8 cellular contexts compared by ENCODE assay signal in the genomic region with DNA sequence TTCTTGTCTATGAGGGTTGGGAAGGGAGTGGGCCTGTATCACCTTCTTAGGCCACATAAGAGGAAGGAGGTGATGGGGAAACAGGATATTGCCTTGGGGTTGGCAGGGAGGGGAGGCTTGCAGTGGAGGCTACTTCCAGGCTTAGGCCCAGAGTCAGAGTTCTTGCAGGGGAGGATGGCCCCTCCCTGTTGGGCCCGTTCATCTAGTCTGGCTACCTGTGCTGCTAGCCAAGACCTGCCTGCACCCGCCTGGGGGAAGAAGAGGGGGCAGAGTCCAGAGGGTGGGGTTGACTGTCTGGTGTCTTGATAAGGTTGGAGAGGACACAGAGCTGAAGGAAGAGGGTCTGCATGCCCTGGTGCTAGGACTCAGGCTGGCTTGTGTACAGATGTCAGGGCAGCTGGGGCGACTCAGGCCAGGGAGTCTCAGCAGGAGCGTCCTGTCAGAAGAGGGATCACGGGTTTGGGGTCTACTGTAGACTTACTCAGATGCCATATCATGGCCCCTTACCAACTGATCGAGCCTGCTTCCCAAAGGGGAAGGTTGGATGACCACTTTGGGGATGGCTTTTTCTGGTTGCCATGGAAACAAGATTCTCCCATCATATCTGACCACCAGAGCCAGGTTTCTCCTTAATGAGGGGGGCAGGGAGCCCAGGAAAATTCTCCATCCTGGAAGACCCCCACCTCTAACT. TPM values are rescaled to one million over a fixed set of nuclear protein-coding genes. Genes with fewer than 3 reads are reported as not detected.
DNase-seq lines count a peak whose midpoint lies in the region; ATAC-seq and TF ChIP-seq lines count a peak whose summit lies in the region.

No MANE protein-coding gene starts in this region.

- H3K9me2 ChIP-seq in SK-N-SH: no peaks in the 10 kb centered on the region

- no peak overlapping the region for H2AFZ ChIP-seq in SK-N-SH (ENCODE audit: low read depth)

- H3F3A ChIP-seq in SK-N-SH (replicated peaks; ENCODE audit: insufficient read depth): peaks cover 53% of the 10 kb centered on the region

- peaks cover 5 to 14% of the 10 kb centered on the region in 2 experiments for H3K36me3 ChIP-seq in SK-N-SH (replicated peaks in 1 of 2; ENCODE audit: control insufficient read depth in 1 of 2, insufficient read depth in 2 of 2, low read length in 1 of 2)
- peaks cover 0 to 13% (median 8%) of the 10 kb centered on the region in 4 donors for H3K36me3 ChIP-seq in stomach

- no peak for TF ChIP-seq RAD21 in SK-N-SH (IDR thresholded peaks at IDR 0.05; ENCODE audit: low read length)

- CTCF ChIA-PET in SK-N-SH (lab: Yijun Ruan, JAX): interaction anchor here (0.8 to 3.1 kb wide), 10 partner anchors 12 to 222 kb away, joined by 3 to 15 read pairs (median 5); a partner anchor contains a TSS
- CTCF ChIA-PET in activated CD8-positive, alpha-beta T cell treated with anti-CD3 and anti-CD28 coated beads for 36 hours (lab: Charles Lee): interaction anchor here (1.0 to 1.1 kb wide), 3 partner anchors 12 to 18 kb away, joined by 3 to 4 read pairs (median 4); a partner anchor contains a TSS

- POLR2A ChIA-PET in SK-N-SH (lab: Yijun Ruan, JAX): interaction anchor here (1.6 kb wide), 1 partner anchor 11 kb away, joined by 7 read pairs; no protein-coding TSS in a partner anchor
- POLR2A ChIA-PET in activated CD8-positive, alpha-beta T cell treated with anti-CD3 and anti-CD28 coated beads for 36 hours (lab: Charles Lee): interaction anchor here (1.0 to 7.2 kb wide), 6 partner anchors 9 to 334 kb away, joined by 3 to 74 read pairs (median 6); a partner anchor contains a TSS

- intact Hi-C loops in activated CD8-positive, alpha-beta T cell treated with anti-CD3 and anti-CD28 coated beads for 36 hours (cut with micrococcal nuclease): no loop called here
- intact Hi-C loops in stomach (cut with DNase I; ENCODE audit: low total_unique reads): no loop called here

- H3K27ac ChIP-seq in SK-N-SH (ENCODE audit: low read depth in 2 of 2, low read length in 1 of 2): peak overlapping the region; percentile 98 to 100; a peak in 3 of 4 replicates
- peak overlapping the region in 4 of 5 donors; percentile 96 to 100 (median 99) for H3K27ac ChIP-seq in stomach

- H3K9ac ChIP-seq in SK-N-SH: no peak overlapping the region

- ATAC-seq in SK-N-SH treated with all-trans-retinoic acid at 6 μM for 48 hours (no peak), HG03045 (IDR thresholded peaks at IDR 0.05; ENCODE audit: unreplicated experiment) (no peak), GM18907 (IDR thresholded peaks at IDR 0.05; ENCODE audit: unreplicated experiment) (no peak)
- ATAC-seq in activated CD8-positive, alpha-beta T cell treated with anti-CD3 and anti-CD28 coated beads for 36 hours: no peak

- TF ChIP-seq POLR2A in stomach (IDR thresholded peaks at IDR 0.05): no peak

- H3K4me3 ChIP-seq in SK-N-SH (ENCODE audit: low read depth in 2 of 2, low read length in 1 of 2): peak overlapping the region; percentile 40 to 51; a peak in 3 of 4 replicates
- H3K4me3 ChIP-seq in stomach: peak overlapping the region in 2 of 4 donors; percentile 27 to 72

- H3K79me2 ChIP-seq in SK-N-SH (ENCODE audit: insufficient read depth): peaks cover 56% of the 10 kb centered on the region

- H3K9me3 Mint-ChIP-seq in activated CD8-positive, alpha-beta T cell treated with anti-CD3 and anti-CD28 coated beads for 36 hours: no peaks in the 10 kb centered on the region
- H3K9me3 Mint-ChIP-seq in immature natural killer cell: no peaks in the 10 kb centered on the region

- TF ChIP-seq CTCF in SK-N-SH (IDR thresholded peaks at IDR 0.05) (no peak), stomach (IDR thresholded peaks at IDR 0.05) (no peak)
- TF ChIP-seq CTCF in activated CD8-positive, alpha-beta T cell treated with anti-CD3 and anti-CD28 coated beads for 36 hours (IDR thresholded peaks at IDR 0.05): no peak

- H4K20me1 ChIP-seq in SK-N-SH (ENCODE audit: insufficient read depth): peaks cover 34% of the 10 kb centered on the region

- H3K9me3 ChIP-seq in SK-N-SH (no peaks in the 10 kb centered on the region), stomach (no peaks in the 10 kb centered on the region)

- H3K4me3 Mint-ChIP-seq in activated CD8-positive, alpha-beta T cell treated with anti-CD3 and anti-CD28 coated beads for 36 hours: peak overlapping the region; percentile 83
- no peak overlapping the region for H3K4me3 Mint-ChIP-seq in immature natural killer cell

- peak overlapping the region; percentile 92 for H3K27ac Mint-ChIP-seq in activated CD8-positive, alpha-beta T cell treated with anti-CD3 and anti-CD28 coated beads for 36 hours
- H3K27ac Mint-ChIP-seq in immature natural killer cell: peak overlapping the region; percentile 0 to 100 (median 80)

- no peak for DNase-seq in SK-N-SH
- no peak for DNase-seq in activated CD8-positive, alpha-beta T cell treated with anti-CD3 and anti-CD28 coated beads for 36 hours
- no peak for DNase-seq in immature natural killer cell
- DNase-seq in stomach: no peak
- DNase-seq in activated CD4-positive, alpha-beta T cell treated with anti-CD3 and anti-CD28 coated beads, Interleukin-2, amount 50 U/mL, for 1 hour: no peak

- H3K27me3 Mint-ChIP-seq in activated CD8-positive, alpha-beta T cell treated with anti-CD3 and anti-CD28 coated beads for 36 hours: no peaks in the 10 kb centered on the region
- H3K27me3 Mint-ChIP-seq in immature natural killer cell (ENCODE audit: low read depth in 3 of 3): peaks cover 40 to 71% (median 43%) of the 10 kb centered on the region in 3 donors

- H3K4me1 ChIP-seq in SK-N-SH (ENCODE audit: control insufficient read depth in 1 of 2, insufficient read depth in 2 of 2, low read depth in 1 of 2, low read length in 1 of 2) (peaks cover 28 to 36% of the 10 kb centered on the region in 2 experiments), stomach (peaks cover 39 to 76% (median 67%) of the 10 kb centered on the region in 4 donors)

- WGBS in SK-N-SH (ENCODE audit: low lambda C conversion rate): 80% methylated on average over 6 of the region's 6 CpGs
- WGBS in stomach, 5 donors: 49 to 61% (median 53%) methylated on average over 3 to 6 of the region's 6 CpGs

- TF ChIP-seq EP300 in SK-N-SH (IDR thresholded peaks at IDR 0.05; ENCODE audit: borderline replicate concordance in 1 of 2, low read depth in 1 of 2, low read length in 1 of 2) (no peak), stomach (IDR thresholded peaks at IDR 0.05) (no peak)

- peaks cover 49% of the 10 kb centered on the region for H3K4me1 Mint-ChIP-seq in activated CD8-positive, alpha-beta T cell treated with anti-CD3 and anti-CD28 coated beads for 36 hours (ENCODE audit: low read depth)
- H3K4me1 Mint-ChIP-seq in immature natural killer cell: peaks cover 65 to 72% of the 10 kb centered on the region in 2 donors

- peak overlapping the region; percentile 92; the same call in 1 of the 2 replicates for H3K4me2 ChIP-seq in SK-N-SH

- peaks cover 20% of the 10 kb centered on the region for H3K36me3 Mint-ChIP-seq in activated CD8-positive, alpha-beta T cell treated with anti-CD3 and anti-CD28 coated beads for 36 hours (ENCODE audit: low read depth)
- no peaks in the 10 kb centered on the region for H3K36me3 Mint-ChIP-seq in immature natural killer cell

- H3K27me3 ChIP-seq in SK-N-SH (ENCODE audit: insufficient read depth) (no peaks in the 10 kb centered on the region), stomach (no peaks in the 10 kb centered on the region)

TF ChIP-seq in SK-N-SH, 30 proteins besides CTCF, POLR2A, EP300 and RAD21 (continues in another document):
- no peak for TF ChIP-seq JUND (IDR thresholded peaks at IDR 0.05)
- no peak for TF ChIP-seq ELF1 (IDR thresholded peaks at IDR 0.05)

RNA-seq across cellular contexts. Expression of a gene that starts 5.3 kb away (rescaled TPM):
- 1.4 and 2.6 TPM in 2 replicates for polyA plus RNA-seq in SK-N-SH (2012; rRNA removed)
- 1.5 and 2.1 TPM in 2 replicates for polyA plus RNA-seq in SK-N-SH (2012; cell fraction: cytosol; rRNA removed)
- polyA plus RNA-seq in SK-N-SH (2012; cell fraction: nucleus; rRNA removed): 12.6 and 12.7 TPM in 2 replicates
- total RNA-seq in activated CD8-positive, alpha-beta T cell treated with anti-CD3 and anti-CD28 coated beads for 36 hours: 10 to 100 TPM; 49.2 to 53.8 TPM
- under 1 TPM in 2 of 3 donors, not detected in 1; 0.03 to 0.40 TPM for polyA plus RNA-seq in immature natural killer cell
- 10 to 100 TPM in 4 of 5 donors, 1 to 10 TPM in 1; 7.5 to 27.2 (median 12.9) TPM for total RNA-seq in stomach
- 1 to 10 TPM; 4.6 to 9.6 (median 6.0) TPM for polyA plus RNA-seq in stomach

RNA-seq across cellular contexts. Expression of a gene that starts 15.5 kb away (rescaled TPM):
- 0.83 and 1.2 TPM in 2 replicates for polyA plus RNA-seq in SK-N-SH (2012; rRNA removed)
- 0.18 and 0.53 TPM in 2 replicates for polyA plus RNA-seq in SK-N-SH (2012; cell fraction: cytosol; rRNA removed)
- polyA plus RNA-seq in SK-N-SH (2012; cell fraction: nucleus; rRNA removed): 10.9 and 14.0 TPM in 2 replicates
- 1 to 10 TPM; 2.4 to 2.9 TPM for total RNA-seq in activated CD8-positive, alpha-beta T cell treated with anti-CD3 and anti-CD28 coated beads for 36 hours
- polyA plus RNA-seq in immature natural killer cell: not detected
- total RNA-seq in stomach: 1 to 10 TPM in 3 of 5 donors, not detected in 2; 1.8 to 3.8 (median 3.5) TPM
- polyA plus RNA-seq in stomach: 10 to 100 TPM; 17.0 to 36.0 (median 17.4) TPM

RNA-seq across cellular contexts. Expression of a gene that starts 18.0 kb away (rescaled TPM):
- 133 and 202 TPM in 2 replicates for polyA plus RNA-seq in SK-N-SH (2012; rRNA removed)
- 105 and 121 TPM in 2 replicates for polyA plus RNA-seq in SK-N-SH (2012; cell fraction: cytosol; rRNA removed)
- 74.0 and 122 TPM in 2 replicates for polyA plus RNA-seq in SK-N-SH (2012; cell fraction: nucleus; rRNA removed)
- 10 to 100 TPM; 72.8 to 77.2 TPM for total RNA-seq in activated CD8-positive, alpha-beta T cell treated with anti-CD3 and anti-CD28 coated beads for 36 hours
- polyA plus RNA-seq in immature natural killer cell: 100 to 1,000 TPM; 131 to 346 (median 177) TPM
- 100 to 1,000 TPM in 2 of 5 donors, 10 to 100 TPM in 3; 42.0 to 281 (median 94.5) TPM for total RNA-seq in stomach
- 100 to 1,000 TPM; 131 to 153 (median 151) TPM for polyA plus RNA-seq in stomach

RNA-seq across cellular contexts. Expression of a gene that starts 18.5 kb away (rescaled TPM):
- 8.8 and 9.8 TPM in 2 replicates for polyA plus RNA-seq in SK-N-SH (2012; rRNA removed)
- 8.5 and 9.4 TPM in 2 replicates for polyA plus RNA-seq in SK-N-SH (2012; cell fraction: cytosol; rRNA removed)
- polyA plus RNA-seq in SK-N-SH (2012; cell fraction: nucleus; rRNA removed): 11.6 and 16.8 TPM in 2 replicates
- 10 to 100 TPM; 13.5 to 16.2 TPM for total RNA-seq in activated CD8-positive, alpha-beta T cell treated with anti-CD3 and anti-CD28 coated beads for 36 hours
- polyA plus RNA-seq in immature natural killer cell: 1 to 10 TPM in 2 of 3 donors, not detected in 1; 2.9 to 3.7 TPM
- total RNA-seq in stomach: 10 to 100 TPM in 1 of 5 donors, 1 to 10 TPM in 3, not detected in 1; 1.8 to 12.0 (median 3.3) TPM
- polyA plus RNA-seq in stomach: 1 to 10 TPM; 4.9 to 9.0 (median 5.3) TPM

RNA-seq across cellular contexts. Expression of a gene that starts 49.2 kb away (rescaled TPM):
- polyA plus RNA-seq in SK-N-SH (2012; rRNA removed): 55.2 and 56.2 TPM in 2 replicates
- 26.4 and 34.7 TPM in 2 replicates for polyA plus RNA-seq in SK-N-SH (2012; cell fraction: cytosol; rRNA removed)
- 200 and 219 TPM in 2 replicates for polyA plus RNA-seq in SK-N-SH (2012; cell fraction: nucleus; rRNA removed)
- total RNA-seq in activated CD8-positive, alpha-beta T cell treated with anti-CD3 and anti-CD28 coated beads for 36 hours: 100 to 1,000 TPM; 130 to 139 TPM
- 10 to 100 TPM in 1 of 3 donors, 1 to 10 TPM in 1, under 1 TPM in 1; 0.72 to 19.6 (median 3.5) TPM for polyA plus RNA-seq in immature natural killer cell
- total RNA-seq in stomach: 100 to 1,000 TPM in 1 of 5 donors, 10 to 100 TPM in 4; 43.0 to 190 (median 60.7) TPM
- polyA plus RNA-seq in stomach: 10 to 100 TPM; 51.9 to 97.3 (median 69.1) TPM
